In the genomic region with DNA sequence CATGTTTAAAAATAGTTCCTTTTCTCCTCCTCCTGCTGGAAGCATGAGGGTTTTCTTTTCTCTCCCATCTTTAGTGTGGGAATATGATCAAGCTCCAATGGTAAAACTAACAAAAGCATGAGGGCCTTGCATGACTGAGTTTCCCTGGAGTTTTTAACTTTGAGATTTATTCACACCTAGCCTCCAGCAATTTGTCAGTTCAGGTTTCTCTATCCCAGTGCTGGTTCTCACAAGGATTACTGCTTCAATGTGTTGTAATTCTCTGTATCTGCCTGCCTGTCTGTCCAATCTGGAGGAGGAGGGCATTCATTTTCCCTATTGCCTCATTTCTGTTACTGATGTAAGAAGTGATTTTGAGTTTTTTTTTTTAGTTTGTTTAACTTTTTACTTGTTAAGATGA, we compare ENCODE assay signal across 1 cellular context.
TF ChIP-seq lines count a peak whose summit lies in the region.

No MANE protein-coding gene starts in this region.

TF ChIP-seq in WTC11, 78 proteins besides CTCF, POLR2A, EP300 and RAD21 (continued from another document):
- TF ChIP-seq FOXP4 (CRISPR knock-in tag; IDR thresholded peaks at IDR 0.05) (no peak), ZNF317 (CRISPR knock-in tag; IDR thresholded peaks at IDR 0.05; ENCODE audit: borderline replicate concordance, low read depth) (no peak), ZBTB43 (CRISPR knock-in tag; IDR thresholded peaks at IDR 0.05) (no peak), ZNF671 (CRISPR knock-in tag; IDR thresholded peaks at IDR 0.05) (no peak), NR1H2 (CRISPR knock-in tag; IDR thresholded peaks at IDR 0.05) (no peak), JUN (CRISPR knock-in tag; IDR thresholded peaks at IDR 0.05) (no peak), ZNF121 (CRISPR knock-in tag; IDR thresholded peaks at IDR 0.05) (no peak), AR (CRISPR knock-in tag; IDR thresholded peaks at IDR 0.05) (no peak), HMGA2 (CRISPR knock-in tag; IDR thresholded peaks at IDR 0.05) (no peak), ZNF423 (CRISPR knock-in tag; IDR thresholded peaks at IDR 0.05) (no peak), JAZF1 (CRISPR knock-in tag; IDR thresholded peaks at IDR 0.05) (no peak), CREM (CRISPR knock-in tag; IDR thresholded peaks at IDR 0.05) (no peak), NR2C2 (CRISPR knock-in tag; IDR thresholded peaks at IDR 0.05) (no peak)
- TF ChIP-seq, protein P1, sequence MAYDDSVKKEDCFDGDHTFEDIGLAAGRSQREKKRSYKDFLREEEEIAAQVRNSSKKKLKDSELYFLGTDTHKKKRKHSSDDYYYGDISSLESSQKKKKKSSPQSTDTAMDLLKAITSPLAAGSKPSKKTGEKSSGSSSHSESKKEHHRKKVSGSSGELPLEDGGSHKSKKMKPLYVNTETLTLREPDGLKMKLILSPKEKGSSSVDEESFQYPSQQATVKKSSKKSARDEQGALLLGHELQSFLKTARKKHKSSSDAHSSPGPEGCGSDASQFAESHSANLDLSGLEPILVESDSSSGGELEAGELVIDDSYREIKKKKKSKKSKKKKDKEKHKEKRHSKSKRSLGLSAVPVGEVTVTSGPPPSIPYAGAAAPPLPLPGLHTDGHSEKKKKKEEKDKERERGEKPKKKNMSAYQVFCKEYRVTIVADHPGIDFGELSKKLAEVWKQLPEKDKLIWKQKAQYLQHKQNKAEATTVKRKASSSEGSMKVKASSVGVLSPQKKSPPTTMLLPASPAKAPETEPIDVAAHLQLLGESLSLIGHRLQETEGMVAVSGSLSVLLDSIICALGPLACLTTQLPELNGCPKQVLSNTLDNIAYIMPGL (CRISPR knock-in tag; IDR thresholded peaks at IDR 0.05) = no peak
